28 cellular contexts compared by ENCODE assay signal in the genomic region with DNA sequence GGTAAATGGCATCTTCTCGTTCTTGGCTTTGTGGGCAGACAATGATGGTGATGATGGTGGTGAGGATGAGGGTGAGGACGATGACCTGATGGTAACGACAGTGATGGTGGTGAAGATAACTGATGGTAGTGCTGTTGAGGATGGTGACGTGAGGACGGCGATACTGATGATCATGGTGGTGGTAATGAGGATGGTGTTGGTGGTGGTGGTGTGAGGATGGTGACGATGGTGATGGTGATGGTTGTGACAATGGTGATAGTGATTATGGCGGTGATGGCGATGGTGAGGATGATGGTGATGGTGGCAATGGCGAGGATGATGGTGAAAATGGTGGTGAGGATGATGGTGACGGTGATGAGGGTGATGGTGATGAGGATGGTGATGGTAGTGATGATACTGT. TPM values are rescaled to one million over a fixed set of nuclear protein-coding genes. Genes with fewer than 3 reads are reported as not detected.
DNase-seq lines count a peak whose midpoint lies in the region; ATAC-seq, FAIRE-seq and TF ChIP-seq lines count a peak whose summit lies in the region.
"Had no signal": no experiment of that assay in that cellular context is flagged by ENCODE, and none has a peak within 500 bp of the region (broad histone marks: within the 10 kb centered on the region; RNA-seq: fewer than 3 reads in every experiment).

No MANE protein-coding gene starts in this region.

- FAIRE-seq in urothelium cell line (lab: Jason Lieb, UNC): peak; percentile 98
- FAIRE-seq: G401.6, GM12878 had no signal

- H3K36me3 Mint-ChIP-seq in activated naive CD8-positive, alpha-beta T cell treated with anti-CD3 and anti-CD28 coated beads, Interleukin-2, amount 10 ng/mL, durations not matched to agents 7 days and 5 days: peaks cover 4% of the 10 kb centered on the region
- no peaks in the 10 kb centered on the region for H3K36me3 Mint-ChIP-seq in activated naive CD8-positive, alpha-beta T cell treated with anti-CD3 and anti-CD28 coated beads for 36 hours
- H3K36me3 Mint-ChIP-seq in brain (no peaks in the 10 kb centered on the region), immature natural killer cell (peaks cover 0 to 4% (median 0%) of the 10 kb centered on the region in 3 donors)
- H3K36me3 Mint-ChIP-seq: IgD-negative memory B cell had no signal

- no peak for DNase-seq in activated naive CD8-positive, alpha-beta T cell treated with anti-CD3 and anti-CD28 coated beads, Interleukin-2, amount 10 ng/mL, durations not matched to agents 7 days and 5 days
- no peak for DNase-seq in activated naive CD8-positive, alpha-beta T cell treated with anti-CD3 and anti-CD28 coated beads for 36 hours
- DNase-seq in immature natural killer cell (no peak), urothelium cell line (ENCODE audit: low spot score) (no peak), GM20000 (ENCODE audit: low spot score) (no peak), RKO (ENCODE audit: low spot score) (no peak)
- DNase-seq: 8988T; ACHN; CD4-positive, alpha-beta T cell; COR-L47; GM23248; H9; HFFc6; Karpas-422; NCI-H1092 treated with DMSO at 0.1 percent for 48 hours; NCI-H1436; NCI-H187; NCI-H2081 treated with DMSO at 0.1 percent for 48 hours; NCI-H2171; NCI-H226; NCI-H510A; NCI-H69; SHP77 had no signal

- ATAC-seq in activated naive CD8-positive, alpha-beta T cell treated with anti-CD3 and anti-CD28 coated beads, Interleukin-2, amount 10 ng/mL, durations not matched to agents 7 days and 5 days (ENCODE audit: low read depth): no peak
- ATAC-seq in GM18517 (IDR thresholded peaks at IDR 0.05; ENCODE audit: unreplicated experiment): no peak
- ATAC-seq: GM12878 had no signal

- H3K27me3 Mint-ChIP-seq in activated naive CD8-positive, alpha-beta T cell treated with anti-CD3 and anti-CD28 coated beads, Interleukin-2, amount 10 ng/mL, durations not matched to agents 7 days and 5 days: no peaks in the 10 kb centered on the region
- H3K27me3 Mint-ChIP-seq in activated naive CD8-positive, alpha-beta T cell treated with anti-CD3 and anti-CD28 coated beads for 36 hours: no peaks in the 10 kb centered on the region
- H3K27me3 Mint-ChIP-seq in brain: no peaks in the 10 kb centered on the region
- H3K27me3 Mint-ChIP-seq in immature natural killer cell (ENCODE audit: low read depth in 3 of 3): peaks cover 0 to 8% (median 5%) of the 10 kb centered on the region in 3 donors
- H3K27me3 Mint-ChIP-seq: CD4-positive, alpha-beta T cell; IgD-negative memory B cell had no signal

- H3K4me1 Mint-ChIP-seq in activated naive CD8-positive, alpha-beta T cell treated with anti-CD3 and anti-CD28 coated beads, Interleukin-2, amount 10 ng/mL, durations not matched to agents 7 days and 5 days: peaks cover 10% of the 10 kb centered on the region
- H3K4me1 Mint-ChIP-seq in activated naive CD8-positive, alpha-beta T cell treated with anti-CD3 and anti-CD28 coated beads for 36 hours: no peaks in the 10 kb centered on the region
- peaks cover 39% of the 10 kb centered on the region for H3K4me1 Mint-ChIP-seq in brain
- H3K4me1 Mint-ChIP-seq in immature natural killer cell: peaks cover 0 to 6% of the 10 kb centered on the region in 2 donors
- H3K4me1 Mint-ChIP-seq: IgD-negative memory B cell had no signal

- POLR2A ChIA-PET in activated naive CD8-positive, alpha-beta T cell treated with anti-CD3 and anti-CD28 coated beads, Interleukin-2, amount 10 ng/mL, durations not matched to agents 7 days and 5 days (lab: Charles Lee): interaction anchor here (0.6 kb wide), 1 partner anchor 339 kb away, joined by 3 read pairs; no protein-coding TSS in a partner anchor

- no peak for TF ChIP-seq CTCF in brain (conservative IDR thresholded peaks at IDR 0.05)
- no peak for TF ChIP-seq CTCF in GM20000 (IDR thresholded peaks at IDR 0.05; ENCODE audit: extremely low read depth, missing control alignments)

- no peak overlapping the region for H3K4me3 Mint-ChIP-seq in activated naive CD8-positive, alpha-beta T cell treated with anti-CD3 and anti-CD28 coated beads, Interleukin-2, amount 10 ng/mL, durations not matched to agents 7 days and 5 days
- H3K4me3 Mint-ChIP-seq in activated naive CD8-positive, alpha-beta T cell treated with anti-CD3 and anti-CD28 coated beads for 36 hours: no peak overlapping the region
- peak overlapping the region in 2 of 5 experiments; percentile 0 to 55 for H3K4me3 Mint-ChIP-seq in brain
- peak overlapping the region in 1 of 5 donors; percentile 2 for H3K4me3 Mint-ChIP-seq in immature natural killer cell
- H3K4me3 Mint-ChIP-seq: CD4-positive, alpha-beta T cell; HFFc6; IgD-negative memory B cell had no signal

- peak overlapping the region; percentile 8 for H3K27ac Mint-ChIP-seq in activated naive CD8-positive, alpha-beta T cell treated with anti-CD3 and anti-CD28 coated beads, Interleukin-2, amount 10 ng/mL, durations not matched to agents 7 days and 5 days
- H3K27ac Mint-ChIP-seq in activated naive CD8-positive, alpha-beta T cell treated with anti-CD3 and anti-CD28 coated beads for 36 hours: no peak overlapping the region
- H3K27ac Mint-ChIP-seq in brain: peak overlapping the region in 4 of 5 experiments; percentile 26 to 88 (median 56)
- peak overlapping the region in 4 of 6 donors; percentile 1 to 56 (median 12) for H3K27ac Mint-ChIP-seq in immature natural killer cell
- H3K27ac Mint-ChIP-seq: CD4-positive, alpha-beta T cell; H9; HFFc6 had no signal

- H3K9me3 Mint-ChIP-seq in activated naive CD8-positive, alpha-beta T cell treated with anti-CD3 and anti-CD28 coated beads, Interleukin-2, amount 10 ng/mL, durations not matched to agents 7 days and 5 days: no peaks in the 10 kb centered on the region
- no peaks in the 10 kb centered on the region for H3K9me3 Mint-ChIP-seq in activated naive CD8-positive, alpha-beta T cell treated with anti-CD3 and anti-CD28 coated beads for 36 hours
- H3K9me3 Mint-ChIP-seq in brain (no peaks in the 10 kb centered on the region), immature natural killer cell (no peaks in the 10 kb centered on the region)
- H3K9me3 Mint-ChIP-seq: CD4-positive, alpha-beta T cell; H9; HFFc6; IgD-negative memory B cell had no signal

RNA-seq across cellular contexts. Expression of gene FBRSL1, which starts 54.5 kb away (rescaled TPM):
- total RNA-seq in activated naive CD8-positive, alpha-beta T cell treated with anti-CD3 and anti-CD28 coated beads, Interleukin-2, amount 10 ng/mL, durations not matched to agents 7 days and 5 days: 10 to 100 TPM; 67.1 to 67.2 TPM
- 10 to 100 TPM; 53.1 to 55.9 TPM for total RNA-seq in activated naive CD8-positive, alpha-beta T cell treated with anti-CD3 and anti-CD28 coated beads for 36 hours
- 59.3 TPM for polyA plus RNA-seq in brain (ENCODE audit: insufficient read depth, low read depth, low replicate concordance)
- polyA plus RNA-seq in immature natural killer cell: under 1 TPM in 2 of 3 donors, not detected in 1; 0.54 to 0.63 TPM
